ENCODE assay signal across 17 cellular contexts in the genomic region with DNA sequence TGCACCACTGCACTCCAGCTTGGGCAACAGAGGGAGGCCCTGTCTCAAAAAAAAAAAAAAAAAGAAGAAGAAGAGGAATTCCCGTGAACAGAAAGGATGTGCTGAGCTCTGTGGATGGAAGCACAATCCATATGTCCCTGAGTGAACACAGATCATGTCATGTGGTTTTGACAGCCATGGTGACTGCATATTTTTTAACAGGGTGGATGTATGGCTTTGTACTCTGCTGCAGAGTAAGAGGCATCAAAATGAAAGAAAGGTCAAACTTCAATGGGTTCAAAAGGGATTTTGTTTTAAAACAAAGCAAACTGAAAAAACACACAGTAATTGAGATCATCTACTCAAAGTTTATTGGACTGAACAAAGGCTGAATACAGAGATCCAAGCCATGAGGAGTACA. TPM values are rescaled to one million over a fixed set of nuclear protein-coding genes. Genes with fewer than 3 reads are reported as not detected.
"Had no signal": no experiment of that assay in that cellular context is flagged by ENCODE, and none has a peak within 500 bp of the region (broad histone marks: within the 10 kb centered on the region; RNA-seq: fewer than 3 reads in every experiment).

No MANE protein-coding gene starts in this region.

- H3K4me1 Mint-ChIP-seq: stimulated activated naive B cell treated with anti-CD40 and anti-IgM and Interleukin-4, amounts not matched to agents 10 μg/mL and 1 μg/mL and 100 μg/mL, for 72 hours had no signal

- H3K27ac Mint-ChIP-seq: dendritic cell treated with granulocyte-macrophage colony-stimulating factor and Interleukin-4, amounts not matched to agents 40 ng/mL and 50 ng/mL, for 4 days; stimulated activated naive B cell treated with anti-CD40 and anti-IgM and Interleukin-4, amounts not matched to agents 10 μg/mL and 1 μg/mL and 100 μg/mL, for 72 hours; stimulated activated naive CD8-positive, alpha-beta T cell treated with anti-CD3 and anti-CD28 coated beads, Interleukin-15, amount 100 ng/mL, for 72 hours had no signal

- H3K27me3 Mint-ChIP-seq: dendritic cell treated with granulocyte-macrophage colony-stimulating factor and Interleukin-4, amounts not matched to agents 40 ng/mL and 50 ng/mL, for 4 days; naive thymus-derived CD8-positive, alpha-beta T cell; stimulated activated naive B cell treated with anti-CD40 and anti-IgM and Interleukin-4, amounts not matched to agents 10 μg/mL and 1 μg/mL and 100 μg/mL, for 72 hours; stimulated activated naive CD8-positive, alpha-beta T cell treated with anti-CD3 and anti-CD28 coated beads, Interleukin-15, amount 100 ng/mL, for 72 hours had no signal

- ATAC-seq: left cardiac atrium; stimulated activated naive B cell treated with anti-CD40 and anti-IgM and Interleukin-4, amounts not matched to agents 10 μg/mL and 1 μg/mL and 100 μg/mL, for 72 hours had no signal

- H3K9me3 ChIP-seq: esophagus squamous epithelium, sigmoid colon, testis had no signal

- H3K9me3 Mint-ChIP-seq: dendritic cell treated with granulocyte-macrophage colony-stimulating factor and Interleukin-4, amounts not matched to agents 40 ng/mL and 50 ng/mL, for 4 days; naive thymus-derived CD8-positive, alpha-beta T cell; stimulated activated naive B cell treated with anti-CD40 and anti-IgM and Interleukin-4, amounts not matched to agents 10 μg/mL and 1 μg/mL and 100 μg/mL, for 72 hours; stimulated activated naive CD8-positive, alpha-beta T cell treated with anti-CD3 and anti-CD28 coated beads, Interleukin-15, amount 100 ng/mL, for 72 hours had no signal

- H3K4me3 ChIP-seq: esophagus squamous epithelium, sigmoid colon, skin epidermis, testis had no signal

- H3K4me3 Mint-ChIP-seq: dendritic cell treated with granulocyte-macrophage colony-stimulating factor and Interleukin-4, amounts not matched to agents 40 ng/mL and 50 ng/mL, for 4 days; naive thymus-derived CD8-positive, alpha-beta T cell; stimulated activated naive B cell treated with anti-CD40 and anti-IgM and Interleukin-4, amounts not matched to agents 10 μg/mL and 1 μg/mL and 100 μg/mL, for 72 hours; stimulated activated naive CD8-positive, alpha-beta T cell treated with anti-CD3 and anti-CD28 coated beads, Interleukin-15, amount 100 ng/mL, for 72 hours had no signal

- H3K27me3 ChIP-seq: esophagus squamous epithelium, sigmoid colon, testis had no signal

- H3K36me3 Mint-ChIP-seq: naive thymus-derived CD8-positive, alpha-beta T cell had no signal

- H3K27ac ChIP-seq: esophagus squamous epithelium, sigmoid colon, testis had no signal

- DNase-seq: esophagus squamous epithelium; foreskin fibroblast; left cardiac atrium; mesendoderm; sigmoid colon; stimulated activated CD4-positive, alpha-beta T cell treated with anti-CD3 and anti-CD28 coated beads, Interleukin-2, amount 100 ng/mL, for 24 hours; stimulated activated CD4-positive, alpha-beta T cell treated with anti-CD3 and anti-CD28 coated beads, Interleukin-4, amount 100 ng/mL, for 4 hours; stimulated activated naive B cell treated with anti-CD40 and anti-IgM and Interleukin-4, amounts not matched to agents 10 μg/mL and 1 μg/mL and 100 μg/mL, for 72 hours; stimulated activated naive CD8-positive, alpha-beta T cell treated with anti-CD3 and anti-CD28 coated beads, Interleukin-15, amount 100 ng/mL, for 72 hours; testis; trophoblast cell had no signal

RNA-seq across cellular contexts. Expression of a gene that starts 35.7 kb away (rescaled TPM):
- total RNA-seq: lung microvascular endothelial cell; naive thymus-derived CD8-positive, alpha-beta T cell; osteocyte had no signal
- polyA plus RNA-seq: neural cell had no signal
